23 cellular contexts compared by ENCODE assay signal in genomic region chr20:51312480-51312783, GRCh38.
DNase-seq lines count a peak whose midpoint lies in the region; ATAC-seq and TF ChIP-seq lines count a peak whose summit lies in the region.
"Had no signal": no experiment of that assay in that cellular context is flagged by ENCODE, and none has a peak within 500 bp of the region (broad histone marks: within the 10 kb centered on the region; RNA-seq: fewer than 3 reads in every experiment).

No MANE protein-coding gene starts in this region.

- H3K27me3 ChIP-seq in Caco-2 (replicated peaks; ENCODE audit: control insufficient read depth, insufficient read depth, low read length) (no peaks in the 10 kb centered on the region), PC-3 (ENCODE audit: low read length) (no peaks in the 10 kb centered on the region), iPS-18a (ENCODE audit: control insufficient read depth, insufficient read depth, low read length) (peaks cover 15% of the 10 kb centered on the region), trophoblast cell (ENCODE audit: insufficient read depth, low read length) (no peaks in the 10 kb centered on the region), sigmoid colon (peaks cover 0 to 7% (median 0%) of the 10 kb centered on the region in 3 donors)
- H3K27me3 ChIP-seq: gastrocnemius medialis had no signal

- H3K9ac ChIP-seq in PC-3 (ENCODE audit: low read length) (no peak overlapping the region), iPS-18a (ENCODE audit: low read length) (no peak overlapping the region), trophoblast cell (ENCODE audit: low read length) (no peak overlapping the region)

- H3K79me1 ChIP-seq in trophoblast cell (ENCODE audit: low read length), result peaks cover 24% of the 10 kb centered on the region

- peaks cover 34% of the 10 kb centered on the region for H3K9me3 Mint-ChIP-seq in Caco-2 (ENCODE audit: unreplicated experiment)

- H3K79me2 ChIP-seq in PC-3 (ENCODE audit: low read length) (no peaks in the 10 kb centered on the region), trophoblast cell (ENCODE audit: control insufficient read depth, insufficient read depth, low read length, poor library complexity) (no peaks in the 10 kb centered on the region)

- no CpG with 5 or more reads among the region's 3 CpGs for WGBS in trophoblast cell (ENCODE audit: extremely low coverage, insufficient coverage, insufficient read length)
- WGBS in sigmoid colon, 2 donors, result 53 to 56% methylated on average over 3 of the region's 3 CpGs

- peaks cover 10% of the 10 kb centered on the region for H3K36me3 Mint-ChIP-seq in Caco-2 (ENCODE audit: insufficient read depth, unreplicated experiment)
- H3K36me3 Mint-ChIP-seq: activated naive CD4-positive, alpha-beta T cell treated with anti-CD3 and anti-CD28 coated beads, Interleukin-2, amount 50 U/mL, for 72 hours; CD8-positive, alpha-beta T cell; IgD-negative memory B cell; naive thymus-derived CD4-positive, alpha-beta T cell had no signal

- TF ChIP-seq POLR2A in sigmoid colon (IDR thresholded peaks at IDR 0.05), result no peak

- no peak overlapping the region for H3K23ac ChIP-seq in trophoblast cell (ENCODE audit: low read length)

- H3K4me3 Mint-ChIP-seq in Caco-2 (ENCODE audit: unreplicated experiment), result peak overlapping the region; percentile 60
- H3K4me3 Mint-ChIP-seq: activated CD4-positive, alpha-beta T cell treated with anti-CD3 and anti-CD28 coated beads, Interleukin-2, amount 10 ng/mL, durations not matched to agents 24 days and 14 days; CD8-positive, alpha-beta T cell; IgD-negative memory B cell; naive thymus-derived CD4-positive, alpha-beta T cell; stimulated activated naive B cell treated with anti-CD40 and anti-IgM and Interleukin-4, amounts not matched to agents 10 μg/mL and 1 μg/mL and 100 μg/mL, for 72 hours had no signal

- peak overlapping the region; percentile 42 for H2BK12ac ChIP-seq in trophoblast cell (ENCODE audit: low read length)

- H3K4ac ChIP-seq in trophoblast cell (ENCODE audit: low read depth, low read length), result no peak overlapping the region

- peak overlapping the region; percentile 22 for H2BK120ac ChIP-seq in trophoblast cell (ENCODE audit: insufficient read depth, low read length, poor library complexity)

- H2AK5ac ChIP-seq in trophoblast cell (ENCODE audit: low read length), result no peak overlapping the region

- H2AFZ ChIP-seq in PC-3 (ENCODE audit: low read length), result peak overlapping the region; percentile 48
- H2AFZ ChIP-seq in trophoblast cell (ENCODE audit: insufficient read depth, low read length, poor library complexity), result no peak overlapping the region

- intact Hi-C loops in Caco-2 (cut with micrococcal nuclease; ENCODE audit: unreplicated experiment) (no loop called here), PC-3 (cut with micrococcal nuclease) (no loop called here), posterior vena cava (cut with DNase I) (no loop called here), sigmoid colon (cut with DNase I) (no loop called here)

- H3K4me1 Mint-ChIP-seq in Caco-2 (ENCODE audit: low read depth, unreplicated experiment), result peaks cover 30% of the 10 kb centered on the region
- H3K4me1 Mint-ChIP-seq: activated CD4-positive, alpha-beta T cell treated with anti-CD3 and anti-CD28 coated beads, Interleukin-2, amount 10 ng/mL, durations not matched to agents 24 days and 14 days; IgD-negative memory B cell; stimulated activated naive B cell treated with anti-CD40 and anti-IgM and Interleukin-4, amounts not matched to agents 10 μg/mL and 1 μg/mL and 100 μg/mL, for 72 hours had no signal

- TF ChIP-seq EP300 in sigmoid colon (IDR thresholded peaks at IDR 0.05), result no peak

- CTCF ChIA-PET in Caco-2 (lab: Charles Lee), result interaction anchor here (2.0 to 2.9 kb wide), 2 partner anchors 13 to 325 kb away, joined by 12 to 18 read pairs; no protein-coding TSS in a partner anchor
- CTCF ChIA-PET in PC-3 (lab: Charles Lee), result no interaction called here

- no peaks in the 10 kb centered on the region for H3K27me3 Mint-ChIP-seq in Caco-2 (ENCODE audit: insufficient read depth, unreplicated experiment)

- H4K20me1 ChIP-seq in PC-3 (ENCODE audit: low read length), result no peaks in the 10 kb centered on the region

- peaks cover 19% of the 10 kb centered on the region for H3K4me1 ChIP-seq in Caco-2
- H3K4me1 ChIP-seq in PC-3 (ENCODE audit: insufficient read depth, low read length), result peaks cover 14% of the 10 kb centered on the region
- peaks cover 31% of the 10 kb centered on the region for H3K4me1 ChIP-seq in iPS-18a (ENCODE audit: control insufficient read depth, low read depth, low read length)
- peaks cover 16 to 24% of the 10 kb centered on the region in 2 experiments for H3K4me1 ChIP-seq in trophoblast cell (ENCODE audit: control insufficient read depth in 1 of 2, insufficient read depth in 2 of 2, low read length in 2 of 2)
- H3K4me1 ChIP-seq in sigmoid colon, result no peaks in the 10 kb centered on the region
- H3K4me1 ChIP-seq: A549, gastrocnemius medialis had no signal

- no peak for ATAC-seq in PC-3
- ATAC-seq: A549; activated naive CD4-positive, alpha-beta T cell treated with anti-CD3 and anti-CD28 coated beads, Interleukin-2, amount 50 U/mL, for 72 hours; CD8-positive, alpha-beta T cell; gastrocnemius medialis; naive thymus-derived CD4-positive, alpha-beta T cell; stimulated activated naive B cell treated with anti-CD40 and anti-IgM and Interleukin-4, amounts not matched to agents 10 μg/mL and 1 μg/mL and 100 μg/mL, for 72 hours had no signal

- DNase-seq in Caco-2, result no peak
- DNase-seq in PC-3, result no peak
- DNase-seq in trophoblast cell, result no peak
- DNase-seq in NCI-H1694 (lab: John Stamatoyannopoulos, UW), result no peak
- DNase-seq in posterior vena cava (ENCODE audit: low spot score), result no peak
- no peak for DNase-seq in activated T-cell treated with anti-CD3 and anti-CD28 coated beads for 4 hours
- no peak for DNase-seq in sigmoid colon
- DNase-seq: activated CD4-positive, alpha-beta T cell treated with anti-CD3 and anti-CD28 coated beads, Interleukin-2, amount 10 ng/mL, durations not matched to agents 24 days and 14 days; activated CD8-positive, alpha-beta memory T cell treated with anti-CD3 and anti-CD28 coated beads for 24 hours; activated effector memory CD4-positive, alpha-beta T cell treated with Interleukin-2 at 50 U/mL for 16 hours; amygdala; CD8-positive, alpha-beta T cell; gastrocnemius medialis; naive thymus-derived CD4-positive, alpha-beta T cell; NCI-H1436; nucleus accumbens; SJCRH30; stimulated activated naive B cell treated with anti-CD40 and anti-IgM and Interleukin-4, amounts not matched to agents 10 μg/mL and 1 μg/mL and 100 μg/mL, for 72 hours; substantia nigra had no signal

- H4K91ac ChIP-seq in trophoblast cell (ENCODE audit: low read depth, low read length), result peak overlapping the region; percentile 77

- H3K9me3 ChIP-seq in Caco-2 (peaks cover 26% of the 10 kb centered on the region), PC-3 (ENCODE audit: low read length) (no peaks in the 10 kb centered on the region), iPS-18a (ENCODE audit: control insufficient read depth, low read depth, low read length) (no peaks in the 10 kb centered on the region), trophoblast cell (ENCODE audit: insufficient read depth, low read depth, low read length) (peaks cover 7% of the 10 kb centered on the region), sigmoid colon (no peaks in the 10 kb centered on the region)
- H3K9me3 ChIP-seq: gastrocnemius medialis, SJCRH30 had no signal

- peak overlapping the region; percentile 73 for H2BK5ac ChIP-seq in trophoblast cell (ENCODE audit: low read depth, low read length, poor library complexity)

- H3K14ac ChIP-seq in trophoblast cell (ENCODE audit: low read length), result no peak overlapping the region

- peak overlapping the region; percentile 55 for H3K4me2 ChIP-seq in PC-3 (ENCODE audit: low read length)
- H3K4me2 ChIP-seq in trophoblast cell (ENCODE audit: low read length), result peak overlapping the region; percentile 57
- H3K4me2 ChIP-seq: A549 had no signal

- no peak overlapping the region for H3K4me3 ChIP-seq in Caco-2 (ENCODE audit: low read depth, low read length)
- no peak overlapping the region for H3K4me3 ChIP-seq in PC-3 (ENCODE audit: low read length)
- H3K4me3 ChIP-seq in iPS-18a (ENCODE audit: low read length), result peak overlapping the region; percentile 23
- H3K4me3 ChIP-seq in trophoblast cell (ENCODE audit: low read depth, low read length), result no peak overlapping the region
- no peak overlapping the region for H3K4me3 ChIP-seq in sigmoid colon
- H3K4me3 ChIP-seq: A549, gastrocnemius medialis, SJCRH30 had no signal

- BruUV-seq in Caco-2 (replicated peaks; lab: Mats Ljungman, UMichigan) (no TSS peak), PC-3 (replicated peaks; lab: Mats Ljungman, UMichigan) (no TSS peak)

- no peak overlapping the region for H4K12ac ChIP-seq in trophoblast cell (ENCODE audit: low read depth, low read length)

- no peaks in the 10 kb centered on the region for H3F3A ChIP-seq in PC-3 (ENCODE audit: low read length, unreplicated experiment)

- no peak overlapping the region for H3K18ac ChIP-seq in trophoblast cell (ENCODE audit: low read length)

- H3K27ac Mint-ChIP-seq in Caco-2 (ENCODE audit: unreplicated experiment), result peak overlapping the region; percentile 48
- H3K27ac Mint-ChIP-seq: activated CD4-positive, alpha-beta T cell treated with anti-CD3 and anti-CD28 coated beads, Interleukin-2, amount 10 ng/mL, durations not matched to agents 24 days and 14 days; activated naive CD4-positive, alpha-beta T cell treated with anti-CD3 and anti-CD28 coated beads, Interleukin-2, amount 50 U/mL, for 72 hours; CD8-positive, alpha-beta T cell; IgD-negative memory B cell; naive thymus-derived CD4-positive, alpha-beta T cell; stimulated activated naive B cell treated with anti-CD40 and anti-IgM and Interleukin-4, amounts not matched to agents 10 μg/mL and 1 μg/mL and 100 μg/mL, for 72 hours had no signal

- POLR2A ChIA-PET in Caco-2 (lab: Charles Lee), result no interaction called here
- POLR2A ChIA-PET in PC-3 (lab: Charles Lee; ENCODE audit: unreplicated experiment), result no interaction called here

- no peak overlapping the region for H4K8ac ChIP-seq in trophoblast cell (ENCODE audit: low read depth, low read length)

- H3K27ac ChIP-seq in PC-3 (ENCODE audit: low read length) (no peak overlapping the region), iPS-18a (ENCODE audit: low read length) (no peak overlapping the region), trophoblast cell (ENCODE audit: low read depth, low read length) (peak overlapping the region; percentile 90), sigmoid colon (no peak overlapping the region)
- H3K27ac ChIP-seq: A549, gastrocnemius medialis, SJCRH30 had no signal

- no peaks in the 10 kb centered on the region for H3K9me2 ChIP-seq in PC-3 (replicated peaks; ENCODE audit: low read length)

- H3K36me3 ChIP-seq in Caco-2 (ENCODE audit: control insufficient read depth, insufficient read depth, low read length) (no peaks in the 10 kb centered on the region), PC-3 (ENCODE audit: low read depth, low read length) (no peaks in the 10 kb centered on the region), iPS-18a (ENCODE audit: control insufficient read depth, low read depth, low read length) (no peaks in the 10 kb centered on the region), trophoblast cell (ENCODE audit: control insufficient read depth in 1 of 2, insufficient read depth in 2 of 2, low read length in 2 of 2) (no peaks in the 10 kb centered on the region), sigmoid colon (no peaks in the 10 kb centered on the region)
- H3K36me3 ChIP-seq: gastrocnemius medialis, SJCRH30 had no signal

- no peak for TF ChIP-seq CTCF in Caco-2 (IDR thresholded peaks at IDR 0.05; ENCODE audit: insufficient read depth in 1 of 2, low read depth in 1 of 2, low read length in 1 of 2, severe bottlenecking in 1 of 2, unreplicated experiment in 1 of 2)
- TF ChIP-seq CTCF in PC-3 (conservative IDR thresholded peaks at IDR 0.05; ENCODE audit: low read depth, low read length), result no peak
- no peak for TF ChIP-seq CTCF in sigmoid colon (IDR thresholded peaks at IDR 0.05)
